ENCODE assay signal across 35 cellular contexts in genomic region chr18:55629136-55629535, GRCh38.
"Had no signal": no experiment of that assay in that cellular context is flagged by ENCODE, and none has a peak within 500 bp of the region (broad histone marks: within the 10 kb centered on the region; RNA-seq: fewer than 3 reads in every experiment).

No MANE protein-coding gene starts in this region.

- H3K27ac ChIP-seq: adrenal gland, body of pancreas, brain microvascular endothelial cell, breast epithelium, VCaP had no signal

- H3K4me3 ChIP-seq: adrenal gland, body of pancreas, breast epithelium had no signal

- H3K36me3 Mint-ChIP-seq: activated CD8-positive, alpha-beta memory T cell treated with anti-CD3 and anti-CD28 coated beads, Interleukin-2, amount 10 ng/mL, durations not matched to agents 7 days and 5 days; activated naive CD4-positive, alpha-beta T cell treated with anti-CD3 and anti-CD28 coated beads, Interleukin-2, amount 50 U/mL, for 72 hours; activated naive CD8-positive, alpha-beta T cell treated with anti-CD3 and anti-CD28 coated beads for 36 hours had no signal

- DNase-seq: activated B cell treated with CpG ODN at 0.5 μM for 24 hours; activated CD4-positive, alpha-beta memory T cell treated with anti-CD3 and anti-CD28 coated beads, Interleukin-2, amount 10 ng/mL, durations not matched to agents 7 days and 5 days; activated CD4-positive, alpha-beta T cell treated with anti-CD3 and anti-CD28 coated beads for 4 hours; activated CD4-positive, alpha-beta T cell treated with anti-CD3 and anti-CD28 coated beads, Interleukin-2, amount 10 ng/mL, durations not matched to agents 7 days and 5 days; activated CD4-positive, alpha-beta T cell treated with anti-CD3 and anti-CD28 coated beads, Interleukin-2, amount 50 U/mL, for 48 hours; activated CD4-positive, CD25-positive, alpha-beta regulatory T cell treated with anti-CD3 and anti-CD28 coated beads, Interleukin-2, amount 50 U/mL, for 72 hours; activated CD8-positive, alpha-beta memory T cell treated with anti-CD3 and anti-CD28 coated beads for 24 hours; activated CD8-positive, alpha-beta memory T cell treated with anti-CD3 and anti-CD28 coated beads, Interleukin-2, amount 10 ng/mL, durations not matched to agents 7 days and 5 days; activated CD8-positive, alpha-beta memory T cell treated with anti-CD3 and anti-CD28 coated beads, Interleukin-2, amount 50 U/mL, for 48 hours; activated CD8-positive, alpha-beta T cell treated with anti-CD3 and anti-CD28 coated beads, Interleukin-2, amount 10 ng/mL, durations not matched to agents 7 days and 5 days; activated effector memory CD4-positive, alpha-beta T cell treated with Interleukin-2 at 50 U/mL for 16 hours; activated gamma-delta T cell; activated naive CD4-positive, alpha-beta T cell; activated naive CD4-positive, alpha-beta T cell treated with anti-CD3 and anti-CD28 coated beads for 36 hours; activated naive CD4-positive, alpha-beta T cell treated with anti-CD3 and anti-CD28 coated beads, Interleukin-2, amount 50 U/mL, for 16 hours; activated naive CD8-positive, alpha-beta T cell treated with anti-CD3 and anti-CD28 coated beads for 36 hours; activated T-cell treated with anti-CD3 and anti-CD28 coated beads, Interleukin-2, amount 50 U/mL, for 24 hours; activated T-cell treated with anti-CD3 and anti-CD28 coated beads, Interleukin-2, amount 50 U/mL, for 48 hours; adrenal gland; amniotic stem cell; aorta; body of pancreas; brain microvascular endothelial cell; central memory CD4-positive, alpha-beta T cell; T-helper 2 cell; T-helper 9 cell had no signal

- H3K9me3 ChIP-seq: adrenal gland, body of pancreas, breast epithelium had no signal

- ATAC-seq: activated CD8-positive, alpha-beta memory T cell treated with anti-CD3 and anti-CD28 coated beads, Interleukin-2, amount 10 ng/mL, durations not matched to agents 7 days and 5 days; activated CD8-positive, alpha-beta T cell treated with anti-CD3 and anti-CD28 coated beads, Interleukin-2, amount 10 ng/mL, durations not matched to agents 7 days and 5 days; activated naive CD4-positive, alpha-beta T cell treated with anti-CD3 and anti-CD28 coated beads, Interleukin-2, amount 50 U/mL, for 72 hours; body of pancreas had no signal

- H3K4me3 Mint-ChIP-seq: activated B cell treated with CpG ODN at 0.5 μM for 24 hours; activated CD4-positive, alpha-beta memory T cell treated with anti-CD3 and anti-CD28 coated beads, Interleukin-2, amount 10 ng/mL, durations not matched to agents 7 days and 5 days; activated CD4-positive, alpha-beta T cell treated with anti-CD3 and anti-CD28 coated beads, Interleukin-2, amount 10 ng/mL, durations not matched to agents 7 days and 5 days; activated CD8-positive, alpha-beta memory T cell treated with anti-CD3 and anti-CD28 coated beads, Interleukin-2, amount 10 ng/mL, durations not matched to agents 7 days and 5 days; activated CD8-positive, alpha-beta T cell treated with anti-CD3 and anti-CD28 coated beads, Interleukin-2, amount 10 ng/mL, durations not matched to agents 7 days and 5 days; activated naive CD4-positive, alpha-beta T cell treated with anti-CD3 and anti-CD28 coated beads for 36 hours; activated naive CD8-positive, alpha-beta T cell treated with anti-CD3 and anti-CD28 coated beads for 36 hours; activated T-cell treated with anti-CD3 and anti-CD28 coated beads, Interleukin-2, amount 50 U/mL, for 24 hours; T-helper 1 cell treated with Interleukin-12 subunit alpha and Interleukin-12 subunit beta and Interleukin-4 antibody, amounts not matched to agents 30 μg/mL and 1 μg/mL, for 36 hours; T-helper 2 cell treated with Interferon-gamma antibody and Interleukin-4, amounts not matched to agents 5 μg/mL and 100 μg/mL, for 36 hours had no signal

- H3K27me3 ChIP-seq: adrenal gland, body of pancreas, brain microvascular endothelial cell, breast epithelium had no signal

- H3K4me1 Mint-ChIP-seq: activated B cell treated with CpG ODN at 0.5 μM for 24 hours; activated CD4-positive, alpha-beta memory T cell treated with anti-CD3 and anti-CD28 coated beads, Interleukin-2, amount 10 ng/mL, durations not matched to agents 7 days and 5 days; activated CD4-positive, alpha-beta T cell treated with anti-CD3 and anti-CD28 coated beads, Interleukin-2, amount 10 ng/mL, durations not matched to agents 7 days and 5 days; activated CD8-positive, alpha-beta memory T cell treated with anti-CD3 and anti-CD28 coated beads, Interleukin-2, amount 10 ng/mL, durations not matched to agents 7 days and 5 days; activated naive CD8-positive, alpha-beta T cell treated with anti-CD3 and anti-CD28 coated beads for 36 hours had no signal

- H3K27ac Mint-ChIP-seq: activated B cell treated with CpG ODN at 0.5 μM for 24 hours; activated CD4-positive, alpha-beta memory T cell treated with anti-CD3 and anti-CD28 coated beads, Interleukin-2, amount 10 ng/mL, durations not matched to agents 7 days and 5 days; activated CD4-positive, alpha-beta T cell treated with anti-CD3 and anti-CD28 coated beads, Interleukin-2, amount 10 ng/mL, durations not matched to agents 7 days and 5 days; activated CD8-positive, alpha-beta memory T cell treated with anti-CD3 and anti-CD28 coated beads, Interleukin-2, amount 10 ng/mL, durations not matched to agents 7 days and 5 days; activated CD8-positive, alpha-beta T cell treated with anti-CD3 and anti-CD28 coated beads, Interleukin-2, amount 10 ng/mL, durations not matched to agents 7 days and 5 days; activated naive CD4-positive, alpha-beta T cell treated with anti-CD3 and anti-CD28 coated beads for 36 hours; activated naive CD4-positive, alpha-beta T cell treated with anti-CD3 and anti-CD28 coated beads, Interleukin-2, amount 50 U/mL, for 72 hours; activated naive CD8-positive, alpha-beta T cell treated with anti-CD3 and anti-CD28 coated beads for 36 hours; activated T-cell treated with anti-CD3 and anti-CD28 coated beads, Interleukin-2, amount 50 U/mL, for 24 hours; activated T-helper 2 cell treated with anti-CD3 and anti-CD28 coated beads, Interferon-gamma antibody, Interleukin-2, Interleukin-4, amounts not matched to agents 10 μg/mL and 5 μg/mL and 100 μg/mL, durations not matched to agents 14 hours and 24 hours and 36 hours; T-helper 1 cell treated with Interleukin-12 subunit alpha and Interleukin-12 subunit beta and Interleukin-4 antibody, amounts not matched to agents 30 μg/mL and 1 μg/mL, for 36 hours; T-helper 2 cell treated with Interferon-gamma antibody and Interleukin-4, amounts not matched to agents 5 μg/mL and 100 μg/mL, for 36 hours had no signal

- H3K9me3 Mint-ChIP-seq: activated B cell treated with CpG ODN at 0.5 μM for 24 hours; activated CD4-positive, alpha-beta T cell treated with anti-CD3 and anti-CD28 coated beads, Interleukin-2, amount 10 ng/mL, durations not matched to agents 7 days and 5 days; activated T-helper 2 cell treated with anti-CD3 and anti-CD28 coated beads, Interferon-gamma antibody, Interleukin-2, Interleukin-4, amounts not matched to agents 10 μg/mL and 5 μg/mL and 100 μg/mL, durations not matched to agents 14 hours and 24 hours and 36 hours had no signal

- H3K4me1 ChIP-seq: adrenal gland, body of pancreas, breast epithelium had no signal

- H3K36me3 ChIP-seq: adrenal gland, brain microvascular endothelial cell, breast epithelium had no signal

- H3K27me3 Mint-ChIP-seq: activated B cell treated with CpG ODN at 0.5 μM for 24 hours; activated CD4-positive, alpha-beta memory T cell treated with anti-CD3 and anti-CD28 coated beads, Interleukin-2, amount 10 ng/mL, durations not matched to agents 7 days and 5 days; activated CD4-positive, alpha-beta T cell treated with anti-CD3 and anti-CD28 coated beads, Interleukin-2, amount 10 ng/mL, durations not matched to agents 7 days and 5 days; activated CD8-positive, alpha-beta memory T cell treated with anti-CD3 and anti-CD28 coated beads, Interleukin-2, amount 10 ng/mL, durations not matched to agents 7 days and 5 days; activated T-cell treated with anti-CD3 and anti-CD28 coated beads, Interleukin-2, amount 50 U/mL, for 24 hours had no signal

- FAIRE-seq: astrocyte, colon, TTC549 had no signal
